ENCODE assay signal across 16 cellular contexts in the genomic region with DNA sequence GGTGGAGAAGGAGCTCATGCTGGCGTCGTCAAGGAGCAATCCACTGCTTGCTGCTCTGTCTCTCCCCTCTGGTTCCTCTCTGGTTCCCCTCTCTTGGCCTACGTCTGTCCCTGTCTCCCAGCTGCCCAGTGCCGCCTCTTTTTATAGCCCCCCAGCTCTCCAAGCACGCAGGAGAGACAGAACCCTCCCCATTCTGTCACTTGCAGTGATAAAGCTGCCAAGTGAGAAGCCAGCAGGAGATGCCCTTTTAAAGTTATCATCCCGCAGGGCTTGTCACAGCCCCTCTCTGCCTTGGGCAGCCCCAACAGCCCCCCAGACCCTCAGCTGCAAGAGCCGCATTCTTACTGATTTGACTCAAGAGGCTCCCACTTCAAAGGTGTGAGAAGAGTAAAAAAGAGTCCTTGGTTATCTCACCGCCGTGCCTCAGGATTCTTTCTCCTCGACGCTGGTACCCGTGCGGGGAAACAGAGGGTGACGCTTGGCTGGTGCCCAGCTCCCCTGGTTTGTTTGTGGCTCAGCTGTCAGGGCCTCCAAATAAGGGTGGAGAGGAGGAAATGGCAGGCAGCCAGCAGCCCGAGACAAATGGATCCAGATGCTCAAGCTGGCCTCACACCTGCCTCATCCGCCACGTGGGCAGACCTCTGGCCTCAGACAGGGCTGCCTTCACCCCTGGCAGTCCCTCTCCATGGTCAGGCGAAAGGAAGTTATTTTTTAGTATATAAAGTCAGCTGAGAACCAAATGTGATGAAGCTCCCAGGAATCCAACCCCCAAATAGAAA. TPM values are rescaled to one million over a fixed set of nuclear protein-coding genes. Genes with fewer than 3 reads are reported as not detected.
A peak's percentile ranks its signal among the peaks of the same experiment; 100 is the strongest.
DNase-seq lines count a peak whose midpoint lies in the region; ATAC-seq and TF ChIP-seq lines count a peak whose summit lies in the region.
"Had no signal": no experiment of that assay in that cellular context is flagged by ENCODE, and none has a peak within 500 bp of the region (broad histone marks: within the 10 kb centered on the region; RNA-seq: fewer than 3 reads in every experiment).

TSS of gene NPPA (minus strand) at position 117 of the 779 bp plus-strand sequence. CDS start at position 18, 99 bp downstream.

- POLR2A ChIA-PET in AG04450 (lab: Yijun Ruan, JAX) = interaction anchor here (1.2 kb wide), 1 partner anchor 60 kb away, joined by 7 read pairs; no protein-coding TSS in a partner anchor

- peak within 1 kb of the TSS in 4 of 5 experiments; percentile 26 to 59 (median 41) for H3K4me3 Mint-ChIP-seq in brain
- H3K4me3 Mint-ChIP-seq: activated CD4-positive, alpha-beta T cell treated with anti-CD3 and anti-CD28 coated beads, Interleukin-2, amount 10 ng/mL, durations not matched to agents 7 days and 5 days; dendritic cell treated with granulocyte-macrophage colony-stimulating factor and Interleukin-4, amounts not matched to agents 40 ng/mL and 50 ng/mL, for 4 days had no signal

- BruUV-seq in mammary epithelial cell (replicated peaks; lab: Mats Ljungman, UMichigan) = no TSS peak

- peaks cover 34% of the 10 kb centered on the region for H3K36me3 Mint-ChIP-seq in brain

- H4K20me1 ChIP-seq in mammary epithelial cell (ENCODE audit: insufficient read depth, low read length) = no peaks in the 10 kb centered on the region

- no peak within 1 kb of the TSS for H3K4me3 ChIP-seq in AG04450 (ENCODE audit: low read depth, low read length)
- H3K4me3 ChIP-seq in mammary epithelial cell (replicated peaks in 1 of 3; ENCODE audit: insufficient read depth in 1 of 3, low read depth in 2 of 3, low read length in 3 of 3) = no peak within 1 kb of the TSS
- H3K4me3 ChIP-seq: gastrocnemius medialis had no signal

- DNase-seq in AG04450 (ENCODE audit: low read depth, low spot score) = no peak
- DNase-seq in EH (ENCODE audit: low read depth) = peak; percentile 31
- DNase-seq in NCI-H2171 treated with DMSO at 0.1 percent for 48 hours (lab: John Stamatoyannopoulos, UW) = peak; percentile 96
- DNase-seq in kidney glomerular epithelial cell (lab: John Stamatoyannopoulos, UW) = no peak
- no peak for DNase-seq in mammary epithelial cell
- DNase-seq: ACHN; activated CD4-positive, alpha-beta T cell treated with anti-CD3 and anti-CD28 coated beads, Interleukin-2, amount 10 ng/mL, durations not matched to agents 7 days and 5 days; gastrocnemius medialis; occipital lobe; stimulated activated CD4-positive, alpha-beta T cell treated with anti-CD3 and anti-CD28 coated beads, Interleukin-2, amount 100 ng/mL, for 48 hours had no signal

- peaks cover 8% of the 10 kb centered on the region for H3K36me3 ChIP-seq in mammary epithelial cell (ENCODE audit: insufficient read depth, low read length)

- intact Hi-C loops in mammary epithelial cell (cut with micrococcal nuclease) = no loop called here

- no peak within 1 kb of the TSS for H3K9ac ChIP-seq in mammary epithelial cell (ENCODE audit: insufficient read depth, low read length)

- H3K4me1 Mint-ChIP-seq in brain = peaks cover 54% of the 10 kb centered on the region
- H3K4me1 Mint-ChIP-seq: activated CD4-positive, alpha-beta T cell treated with anti-CD3 and anti-CD28 coated beads, Interleukin-2, amount 10 ng/mL, durations not matched to agents 7 days and 5 days had no signal

- peaks cover 4% of the 10 kb centered on the region for H3K27me3 Mint-ChIP-seq in brain

- H3K27ac ChIP-seq in AG04450 (ENCODE audit: low read depth, low read length) (peak within 1 kb of the TSS; percentile 21), mammary epithelial cell (ENCODE audit: insufficient read depth, low read depth, low read length) (no peak within 1 kb of the TSS)
- H3K27ac ChIP-seq: gastrocnemius medialis, HL-60 had no signal

- 86% methylated on average over 16 of the region's 18 CpGs for WGBS in mammary epithelial cell (ENCODE audit: low coverage, missing lambda C conversion rate)

- H3K4me1 ChIP-seq in mammary epithelial cell (ENCODE audit: insufficient read depth, low read length) = no peaks in the 10 kb centered on the region
- H3K4me1 ChIP-seq: gastrocnemius medialis had no signal

- H2AFZ ChIP-seq in mammary epithelial cell (ENCODE audit: low read depth, low read length) = no peak within 1 kb of the TSS

- H3K9me3 Mint-ChIP-seq in brain = peaks cover 0 to under 1% (median 0%) of the 10 kb centered on the region in 5 experiments
- H3K9me3 Mint-ChIP-seq: activated CD4-positive, alpha-beta T cell treated with anti-CD3 and anti-CD28 coated beads, Interleukin-2, amount 10 ng/mL, durations not matched to agents 7 days and 5 days; dendritic cell treated with granulocyte-macrophage colony-stimulating factor and Interleukin-4, amounts not matched to agents 40 ng/mL and 50 ng/mL, for 4 days had no signal

- TF ChIP-seq CTCF in AG04450 (IDR thresholded peaks at IDR 0.05; ENCODE audit: low read depth, low read length) (no peak), brain (conservative IDR thresholded peaks at IDR 0.05) (no peak), mammary epithelial cell (conservative IDR thresholded peaks at IDR 0.05 in 1 of 2, IDR thresholded peaks at IDR 0.05 in 1 of 2; ENCODE audit: extremely low read depth in 1 of 2, insufficient read depth in 1 of 2, low read depth in 1 of 2, low read length in 2 of 2) (no peak)

- peaks cover 2% of the 10 kb centered on the region for H3K27me3 ChIP-seq in AG04450 (ENCODE audit: control insufficient read depth, insufficient read depth, low read length)
- H3K27me3 ChIP-seq in mammary epithelial cell (ENCODE audit: insufficient read depth, low read length) = no peaks in the 10 kb centered on the region

- ATAC-seq in GM21526 (IDR thresholded peaks at IDR 0.05; ENCODE audit: low FRiP score, unreplicated experiment) (no peak), HG02970 (IDR thresholded peaks at IDR 0.05; ENCODE audit: low FRiP score, unreplicated experiment) (no peak)
- ATAC-seq: gastrocnemius medialis, left lobe of liver had no signal

- dilution Hi-C loops in mammary epithelial cell (cut with HindIII; ENCODE audit: low sequenced_read_pairs) = no loop called here

- H3K27ac Mint-ChIP-seq in brain = peak within 1 kb of the TSS; percentile 78 to 98 (median 86)
- H3K27ac Mint-ChIP-seq: activated CD4-positive, alpha-beta T cell treated with anti-CD3 and anti-CD28 coated beads, Interleukin-2, amount 10 ng/mL, durations not matched to agents 7 days and 5 days; dendritic cell treated with granulocyte-macrophage colony-stimulating factor and Interleukin-4, amounts not matched to agents 40 ng/mL and 50 ng/mL, for 4 days had no signal

- H3K9me3 ChIP-seq in AG04450 (ENCODE audit: control insufficient read depth, insufficient read depth, low read length) (no peaks in the 10 kb centered on the region; the same call in 1 of the 2 replicates), mammary epithelial cell (replicated peaks; ENCODE audit: insufficient read depth, low read length) (no peaks in the 10 kb centered on the region)
- H3K9me3 ChIP-seq: gastrocnemius medialis had no signal

- H3K79me2 ChIP-seq in mammary epithelial cell (ENCODE audit: insufficient read depth, low read length) = no peaks in the 10 kb centered on the region

- H3K4me2 ChIP-seq in mammary epithelial cell (ENCODE audit: insufficient read depth, low read depth, low read length) = no peak within 1 kb of the TSS

- in situ Hi-C loops in mammary epithelial cell (cut with MboI; ENCODE audit: low sequenced_read_pairs in 2 of 2) = no loop called here

- CTCF ChIA-PET in AG04450 (lab: Charles Lee) = interaction anchor here (0.9 to 1.1 kb wide), 3 partner anchors 8 to 60 kb away, joined by 3 to 5 read pairs (median 4); no protein-coding TSS in a partner anchor
- CTCF ChIA-PET in mammary epithelial cell (lab: Charles Lee; ENCODE audit: low non-redundant PET) = interaction anchor here (0.6 kb wide), 1 partner anchor 122 kb away, joined by 3 read pairs; no protein-coding TSS in a partner anchor

RNA-seq across cellular contexts. Expression of gene NPPA, which starts in this region (rescaled TPM):
- polyA plus RNA-seq in AG04450 (2011; rRNA removed) (not detected in 2 replicates), brain (ENCODE audit: insufficient read depth, low read depth, low replicate concordance) (10.0 TPM), mammary epithelial cell (not detected)
- polyA minus RNA-seq in AG04450 (2011; rRNA and poly(A)+ RNA removed) = not detected in 2 replicates
- total RNA-seq in mammary epithelial cell = not detected
- polyA minus RNA-seq in mammary epithelial cell = not detected
- total RNA-seq: activated CD4-positive, alpha-beta T cell treated with anti-CD3 and anti-CD28 coated beads, Interleukin-2, amount 10 ng/mL, durations not matched to agents 7 days and 5 days; left lobe of liver had no signal

Comparison
In these comparisons a context has a peak if more than half of its experiments do, and no peak if none do; other contexts are left out.
1. RNA of gene NPPA (polyA plus RNA-seq): 10.0 TPM in brain (single experiment); not detected in AG04450 and not detected in mammary epithelial cell (single experiment); every median in the first group is over 10 times any median in the second.
2. DNase-seq: peak in EH (single experiment) and NCI-H2171 treated with DMSO at 0.1 percent for 48 hours (single experiment); none in AG04450 (single experiment), kidney glomerular epithelial cell (single experiment) and mammary epithelial cell (single experiment).